In genomic region chr2:20348542-20348941, GRCh38 we compare ENCODE assay signal across 9 cellular contexts. TPM values are rescaled to one million over a fixed set of nuclear protein-coding genes. Genes with fewer than 3 reads are reported as not detected.
A peak's percentile ranks its signal among the peaks of the same experiment; 100 is the strongest.
DNase-seq lines count a peak whose midpoint lies in the region; ATAC-seq, FAIRE-seq and TF ChIP-seq lines count a peak whose summit lies in the region.
"Had no signal": no experiment of that assay in that cellular context is flagged by ENCODE, and none has a peak within 500 bp of the region (broad histone marks: within the 10 kb centered on the region; RNA-seq: fewer than 3 reads in every experiment).

No MANE protein-coding gene starts in this region.

- H3K4me2 ChIP-seq in endothelial cell of umbilical vein (ENCODE audit: insufficient read depth, low read length) = peak overlapping the region; percentile 99
- peak overlapping the region; percentile 68 for H3K4me2 ChIP-seq in parathyroid adenoma (ENCODE audit: low read length)

- no peak overlapping the region for H2AFZ ChIP-seq in endothelial cell of umbilical vein (ENCODE audit: low read depth, low read length)
- H2AFZ ChIP-seq in parathyroid adenoma = no peak overlapping the region

- peaks cover 17% of the 10 kb centered on the region for H4K20me1 ChIP-seq in endothelial cell of umbilical vein (replicated peaks; ENCODE audit: control insufficient read depth, extremely low read depth, insufficient read depth, low read length)

- FAIRE-seq in endothelial cell of umbilical vein (lab: Jason Lieb, UNC) = no peak

- peaks cover 69% of the 10 kb centered on the region for H3K79me2 ChIP-seq in endothelial cell of umbilical vein (ENCODE audit: control insufficient read depth, insufficient read depth, low read length)
- peaks cover 50% of the 10 kb centered on the region for H3K79me2 ChIP-seq in parathyroid adenoma

- H3K4me3 ChIP-seq in GM12864 (ENCODE audit: low read depth, low read length) = peak overlapping the region; percentile 97
- H3K4me3 ChIP-seq in endothelial cell of umbilical vein (replicated peaks in 1 of 3; ENCODE audit: insufficient read depth in 1 of 3, low read depth in 1 of 3, low read length in 3 of 3) = peak overlapping the region in 2 of 3 experiments; percentile 6 to 100
- H3K4me3 ChIP-seq in parathyroid adenoma (ENCODE audit: low read depth, low read length) = no peak overlapping the region

- dilution Hi-C loops in endothelial cell of umbilical vein (cut with MboI; ENCODE audit: extremely low pct_ligation_motif_present, low sequenced_read_pairs) = no loop called here

- H3K36me3 ChIP-seq in endothelial cell of umbilical vein (ENCODE audit: control insufficient read depth in 2 of 2, extremely low read depth in 1 of 2, insufficient read depth in 2 of 2, low read length in 2 of 2) = peaks cover 0 to 3% of the 10 kb centered on the region in 2 experiments
- H3K36me3 ChIP-seq in parathyroid adenoma (ENCODE audit: control insufficient read depth, insufficient read depth, low read length) = no peaks in the 10 kb centered on the region

- no TSS peak for BruUV-seq in endothelial cell of umbilical vein (replicated peaks; lab: Mats Ljungman, UMichigan)

- peak overlapping the region; percentile 18 for H3K9ac ChIP-seq in endothelial cell of umbilical vein (replicated peaks; ENCODE audit: extremely low read depth, insufficient read depth, low read length)
- H3K9ac ChIP-seq in parathyroid adenoma = no peak overlapping the region

- H3K27me3 ChIP-seq in endothelial cell of umbilical vein (ENCODE audit: control insufficient read depth in 2 of 2, insufficient read depth in 2 of 2, low read length in 2 of 2) (no peaks in the 10 kb centered on the region), parathyroid adenoma (ENCODE audit: control insufficient read depth, insufficient read depth, low read length) (no peaks in the 10 kb centered on the region)

- H3K9me1 ChIP-seq in endothelial cell of umbilical vein (replicated peaks; ENCODE audit: control insufficient read depth, extremely low read depth, insufficient read depth, low read length) = no peaks in the 10 kb centered on the region

- H3K4me1 ChIP-seq in endothelial cell of umbilical vein (ENCODE audit: control insufficient read depth, extremely low read depth, insufficient read depth, low read length) (peaks cover 31% of the 10 kb centered on the region), parathyroid adenoma (peaks cover 17% of the 10 kb centered on the region)

- POLR2A ChIA-PET in endothelial cell of umbilical vein (lab: Charles Lee) = no interaction called here

- TF ChIP-seq CTCF in GM12864 (IDR thresholded peaks at IDR 0.05; ENCODE audit: low read depth, low read length, missing control alignments) = no peak
- no peak for TF ChIP-seq CTCF in endothelial cell of umbilical vein (IDR thresholded peaks at IDR 0.05; ENCODE audit: extremely low read depth in 1 of 2, insufficient read depth in 1 of 2, low read depth in 1 of 2, low read length in 2 of 2)
- TF ChIP-seq CTCF in parathyroid adenoma (IDR thresholded peaks at IDR 0.05) = no peak

- H3K9me3 ChIP-seq in endothelial cell of umbilical vein (replicated peaks; ENCODE audit: control insufficient read depth, insufficient read depth, low read length) = no peaks in the 10 kb centered on the region
- no peaks in the 10 kb centered on the region for H3K9me3 ChIP-seq in parathyroid adenoma (ENCODE audit: control insufficient read depth, low read length)

- DNase-seq in GM12864 (ENCODE audit: low read depth) = no peak
- DNase-seq in NCI-H69 (lab: John Stamatoyannopoulos, UW) = peak; percentile 47
- DNase-seq in endothelial cell of umbilical vein (ENCODE audit: low read depth, low spot score) = no peak
- no peak for DNase-seq in NCI-H1436 (lab: John Stamatoyannopoulos, UW)
- DNase-seq: GOT3, NCI-H774 had no signal

- no peak overlapping the region for H3K27ac ChIP-seq in endothelial cell of umbilical vein (ENCODE audit: insufficient read depth, low read depth, low read length)
- H3K27ac ChIP-seq in parathyroid adenoma = no peak overlapping the region

- intact Hi-C loops in endothelial cell of umbilical vein (cut with micrococcal nuclease) = no loop called here

- CTCF ChIA-PET in endothelial cell of umbilical vein (lab: Charles Lee) = interaction anchor here (1.9 kb wide), 1 partner anchor 22 kb away, joined by 9 read pairs; no protein-coding TSS in a partner anchor

- TF ChIP-seq POLR2A in endothelial cell of umbilical vein (IDR thresholded peaks at IDR 0.05; ENCODE audit: low read depth, low read length) = no peak

- ATAC-seq in HG02763 (IDR thresholded peaks at IDR 0.05; ENCODE audit: unreplicated experiment) (no peak), HG03025 (IDR thresholded peaks at IDR 0.05; ENCODE audit: low FRiP score, unreplicated experiment) (no peak)

TF ChIP-seq in endothelial cell of umbilical vein, 7 proteins besides CTCF, POLR2A, EP300 and RAD21:
- no peak for TF ChIP-seq FOS (IDR thresholded peaks at IDR 0.05; ENCODE audit: borderline replicate concordance, insufficient read depth, low read length)

RNA-seq across cellular contexts. Expression of gene PUM2, which starts 2.1 kb away (rescaled TPM):
- 79.2 and 83.7 TPM in 2 replicates for total RNA-seq in endothelial cell of umbilical vein
- polyA plus RNA-seq in endothelial cell of umbilical vein = 32.9 and 34.6 TPM in 2 replicates
- polyA plus RNA-seq in endothelial cell of umbilical vein (2011; cell fraction: cytosol; rRNA removed) = 25.7 and 26.5 TPM in 2 replicates
- polyA plus RNA-seq in endothelial cell of umbilical vein (2011; cell fraction: nucleus; rRNA removed) = 47.8 and 58.0 TPM in 2 replicates
- polyA plus RNA-seq in endothelial cell of umbilical vein (2012) = 39.3 and 44.3 TPM in 2 replicates
- 172 and 191 TPM in 2 replicates for polyA minus RNA-seq in endothelial cell of umbilical vein
- 85.0 TPM for polyA minus RNA-seq in endothelial cell of umbilical vein (2011; cell fraction: cytosol; rRNA and poly(A)+ RNA removed)
- 116 and 160 TPM in 2 replicates for polyA minus RNA-seq in endothelial cell of umbilical vein (2011; cell fraction: nucleus; rRNA and poly(A)+ RNA removed)
